ENCODE assay signal across 9 cellular contexts in genomic region chr1:55257958-55258357, GRCh38. TPM values are rescaled to one million over a fixed set of nuclear protein-coding genes. Genes with fewer than 3 reads are reported as not detected.
DNase-seq lines count a peak whose midpoint lies in the region; ATAC-seq, FAIRE-seq and TF ChIP-seq lines count a peak whose summit lies in the region.
"Had no signal": no experiment of that assay in that cellular context is flagged by ENCODE, and none has a peak within 500 bp of the region (broad histone marks: within the 10 kb centered on the region; RNA-seq: fewer than 3 reads in every experiment).

No MANE protein-coding gene starts in this region.

- 88% methylated on average over 3 of the region's 3 CpGs for WGBS in mesenchymal stem cell
- WGBS in esophagus muscularis mucosa: 75% methylated on average over 3 of the region's 3 CpGs

- TF ChIP-seq POLR2A in esophagus muscularis mucosa (IDR thresholded peaks at IDR 0.05; ENCODE audit: low read depth): no peak

- no peak overlapping the region for H2BK5ac ChIP-seq in mesenchymal stem cell (ENCODE audit: low read depth, low read length, poor library complexity, severe bottlenecking)

- H2AK5ac ChIP-seq in mesenchymal stem cell (ENCODE audit: low read length, severe bottlenecking): no peak overlapping the region

- intact Hi-C loops in esophagus muscularis mucosa (cut with DNase I): no loop called here

- no peaks in the 10 kb centered on the region for H3K79me1 ChIP-seq in mesenchymal stem cell (replicated peaks; ENCODE audit: low read length, poor library complexity, severe bottlenecking)

- H2AFZ ChIP-seq in mesenchymal stem cell (ENCODE audit: low read depth, low read length): no peak overlapping the region

- peaks cover 3% of the 10 kb centered on the region for H3K4me1 ChIP-seq in mesenchymal stem cell (ENCODE audit: control insufficient read depth, insufficient read depth, low read depth, low read length)
- H3K4me1 ChIP-seq in esophagus muscularis mucosa: peaks cover 0 to 18% (median 3%) of the 10 kb centered on the region in 4 donors

- H4K8ac ChIP-seq in mesenchymal stem cell (ENCODE audit: low read length): no peak overlapping the region

- FAIRE-seq in GM18507 (lab: Jason Lieb, UNC): peak; percentile 78

- H3K36me3 ChIP-seq in mesenchymal stem cell (ENCODE audit: control insufficient read depth in 1 of 2, insufficient read depth in 2 of 2, low read depth in 1 of 2, low read length in 2 of 2): no peaks in the 10 kb centered on the region
- no peaks in the 10 kb centered on the region for H3K36me3 ChIP-seq in esophagus muscularis mucosa

- TF ChIP-seq EP300 in esophagus muscularis mucosa (IDR thresholded peaks at IDR 0.05): no peak

- no peak for TF ChIP-seq CTCF in esophagus muscularis mucosa (IDR thresholded peaks at IDR 0.05)

- H2BK15ac ChIP-seq in mesenchymal stem cell (ENCODE audit: low read depth, poor library complexity, severe bottlenecking): no peak overlapping the region

- H3K27ac ChIP-seq in mesenchymal stem cell (ENCODE audit: low read length, poor library complexity, severe bottlenecking) (no peak overlapping the region), esophagus muscularis mucosa (replicated peaks in 1 of 4) (no peak overlapping the region)

- no peak overlapping the region for H3K9ac ChIP-seq in mesenchymal stem cell (ENCODE audit: low read length)

- DNase-seq in GM18507 (ENCODE audit: extremely low spot score, insufficient read length, low read depth): no peak
- peak; percentile 21 to 56 for DNase-seq in activated CD4-positive, alpha-beta T cell treated with anti-CD3 and anti-CD28 coated beads for 4 hours
- DNase-seq in myocyte (ENCODE audit: low read depth): peak; percentile 48
- no peak for DNase-seq in nucleus accumbens (lab: John Stamatoyannopoulos, UW)
- no peak for DNase-seq in NCI-H2029 (lab: John Stamatoyannopoulos, UW)
- no peak for DNase-seq in mesenchymal stem cell
- DNase-seq in esophagus muscularis mucosa (ENCODE audit: extremely low spot score): no peak

- no peak overlapping the region for H3K18ac ChIP-seq in mesenchymal stem cell (ENCODE audit: low read depth in 1 of 2, low read length in 2 of 2)

- no peaks in the 10 kb centered on the region for H3K27me3 ChIP-seq in mesenchymal stem cell (ENCODE audit: control insufficient read depth in 1 of 2, insufficient read depth in 1 of 2, low read length in 2 of 2)
- H3K27me3 ChIP-seq in esophagus muscularis mucosa: no peaks in the 10 kb centered on the region

- H3K4me3 ChIP-seq in mesenchymal stem cell (ENCODE audit: insufficient read depth in 1 of 2, low read depth in 1 of 2, low read length in 2 of 2) (no peak overlapping the region), esophagus muscularis mucosa (no peak overlapping the region)

- H2BK120ac ChIP-seq in mesenchymal stem cell (ENCODE audit: low read depth, low read length): no peak overlapping the region

- no peak overlapping the region for H3K4ac ChIP-seq in mesenchymal stem cell (ENCODE audit: low read depth in 1 of 2, low read length in 2 of 2)

- H2BK12ac ChIP-seq in mesenchymal stem cell (ENCODE audit: low read length in 2 of 2): no peak overlapping the region

- H3K4me2 ChIP-seq in mesenchymal stem cell (ENCODE audit: low read length, poor library complexity, severe bottlenecking): no peak overlapping the region

- H3K23ac ChIP-seq in mesenchymal stem cell (ENCODE audit: low read length in 2 of 2): no peak overlapping the region

- no peak overlapping the region for H3K14ac ChIP-seq in mesenchymal stem cell (ENCODE audit: low read length in 2 of 2)

- no peaks in the 10 kb centered on the region for H3K9me3 ChIP-seq in mesenchymal stem cell (ENCODE audit: control insufficient read depth, low read length)
- H3K9me3 ChIP-seq in esophagus muscularis mucosa: no peaks in the 10 kb centered on the region

- ATAC-seq in HG03025 (IDR thresholded peaks at IDR 0.05; ENCODE audit: low FRiP score, unreplicated experiment): peak; percentile 44
- ATAC-seq: left colon had no signal

- no peak overlapping the region for H4K91ac ChIP-seq in mesenchymal stem cell (ENCODE audit: low read length)

RNA-seq across cellular contexts. Expression of gene USP24, which starts 42.8 kb away (rescaled TPM):
- total RNA-seq in myocyte (24.9 and 56.7 TPM in 2 replicates), esophagus muscularis mucosa (10 to 100 TPM; 28.3 to 45.3 (median 37.7) TPM)
- 9.7 TPM for polyA plus RNA-seq in myocyte (2012)
- 14.4 TPM for polyA plus RNA-seq in mesenchymal stem cell (2013, experiment 1 of 2)
- polyA plus RNA-seq in mesenchymal stem cell (2013, experiment 2 of 2): 13.3 TPM

Comparison
In these comparisons a context has a peak if more than half of its experiments do, and no peak if none do; other contexts are left out.
1. DNase-seq: peak in activated CD4-positive, alpha-beta T cell treated with anti-CD3 and anti-CD28 coated beads for 4 hours (2 of 2) and myocyte (single experiment); none in GM18507 (single experiment), nucleus accumbens (0 of 56), NCI-H2029 (single experiment), mesenchymal stem cell (single experiment) and esophagus muscularis mucosa (single experiment).